In genomic region chr2:120594856-120595685, GRCh38 we compare ENCODE assay signal across 1 cellular context.
TF ChIP-seq lines count a peak whose summit lies in the region.

No MANE protein-coding gene starts in this region.

TF ChIP-seq in IMR-90, 13 proteins besides CTCF, POLR2A, EP300 and RAD21 (continued from another document):
- TF ChIP-seq CEBPB (IDR thresholded peaks at IDR 0.05; ENCODE audit: low read depth, low read length) = no peak
TF ChIP-seq in IMR-90: peak in this region for 0.
